20 cellular contexts compared by ENCODE assay signal in the genomic region with DNA sequence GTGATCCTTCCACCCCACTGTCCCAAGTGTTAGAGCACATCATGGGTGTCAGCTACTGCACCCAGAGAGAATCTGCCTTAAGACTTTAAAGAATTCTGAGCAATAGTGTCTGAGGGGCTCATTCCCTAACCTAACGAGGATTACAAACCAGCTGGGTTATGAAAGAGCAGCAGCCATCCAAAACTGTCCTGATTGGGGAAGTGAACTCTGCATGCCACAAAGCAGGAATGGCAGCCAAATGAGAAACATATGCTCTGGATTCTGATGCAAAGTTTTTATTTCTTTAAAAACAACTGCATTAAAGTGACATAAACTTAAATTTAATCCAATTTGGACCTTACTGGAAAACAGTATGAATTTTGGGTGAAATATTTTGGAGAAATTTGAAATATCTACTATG.
DNase-seq lines count a peak whose midpoint lies in the region; ATAC-seq lines count a peak whose summit lies in the region.
"Had no signal": no experiment of that assay in that cellular context is flagged by ENCODE, and none has a peak within 500 bp of the region (broad histone marks: within the 10 kb centered on the region; RNA-seq: fewer than 3 reads in every experiment).

No MANE protein-coding gene starts in this region.

- intact Hi-C loops in sciatic nerve (cut with DNase I) = no loop called here

- DNase-seq in EL (peak; percentile 58), MV-4-11 (lab: John Stamatoyannopoulos, UW) (peak; percentile 51), fibroblast of gingiva (ENCODE audit: low read depth) (peak; percentile 86), sciatic nerve (ENCODE audit: low spot score) (no peak), RKO (ENCODE audit: low spot score) (no peak), iPS-NIHi11 (ENCODE audit: low spot score) (no peak)
- DNase-seq: activated CD8-positive, alpha-beta memory T cell treated with anti-CD3 and anti-CD28 coated beads for 24 hours; activated naive CD8-positive, alpha-beta T cell treated with anti-CD3 and anti-CD28 coated beads, Interleukin-2, amount 10 ng/mL, durations not matched to agents 7 days and 5 days; brain microvascular endothelial cell; gastrocnemius medialis; GF-D8; kidney glomerular epithelial cell; naive thymus-derived CD8-positive, alpha-beta T cell; NCI-H1105 treated with DMSO at 0.1 percent for 48 hours; NCI-H510A treated with DMSO at 0.1 percent for 48 hours; SHP77 treated with DMSO at 0.1 percent for 48 hours; stimulated activated CD4-positive, alpha-beta T cell treated with anti-CD3 and anti-CD28 coated beads, Interleukin-1b, Interleukin-23, amount 100 ng/mL, for 48 hours; stimulated activated naive CD4-positive, alpha-beta T cell had no signal

- ATAC-seq in sciatic nerve (peak; percentile 43), GM19395 (IDR thresholded peaks at IDR 0.05; ENCODE audit: unreplicated experiment) (no peak)
- ATAC-seq: activated CD4-positive, CD25-positive, alpha-beta regulatory T cell treated with anti-CD3 and anti-CD28 coated beads, Interleukin-2, amount 50 U/mL, for 24 hours; gastrocnemius medialis; naive thymus-derived CD8-positive, alpha-beta T cell had no signal

Comparison
In these comparisons a context has a peak if more than half of its experiments do, and no peak if none do; other contexts are left out.
1. DNase-seq: peak in EL (single experiment), MV-4-11 (single experiment) and fibroblast of gingiva (single experiment); none in sciatic nerve (single experiment), RKO (single experiment) and iPS-NIHi11 (single experiment).